8 cellular contexts compared by ENCODE assay signal in the genomic region with DNA sequence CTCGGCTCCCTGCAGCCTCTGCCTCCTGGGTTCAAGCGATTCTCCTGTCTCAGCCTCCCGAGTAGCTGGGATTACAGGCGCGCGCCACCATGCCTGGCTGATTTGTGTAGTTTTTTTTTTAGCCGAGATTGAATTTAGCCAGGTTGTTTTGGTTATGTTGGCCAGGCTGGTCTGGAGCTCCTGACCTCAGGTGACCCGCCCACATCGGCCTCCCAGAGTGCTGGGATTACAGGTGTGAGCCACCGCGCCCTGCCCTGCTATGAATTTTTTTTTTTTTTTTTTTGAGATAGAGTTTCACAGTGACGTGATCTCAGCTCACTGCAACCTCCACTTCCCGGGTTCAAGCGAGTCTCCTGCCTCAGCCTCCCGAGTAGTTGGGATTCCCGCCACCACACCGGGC. TPM values are rescaled to one million over a fixed set of nuclear protein-coding genes. Genes with fewer than 3 reads are reported as not detected.
DNase-seq lines count a peak whose midpoint lies in the region; ATAC-seq and TF ChIP-seq lines count a peak whose summit lies in the region.
"Not testable (repeated sequence)": the region's sequence is repeated elsewhere in the genome, so short reads cannot be mapped to it uniquely, and the experiment has no call there.

No MANE protein-coding gene starts in this region.

- H3K27ac Mint-ChIP-seq in activated T-helper 17 cell treated with anti-CD3 and anti-CD28 coated beads, Interleukin-2, amount 50 U/mL, for 72 hours, result peak overlapping the region; percentile 81
- peak overlapping the region in 9 of 10 donors; percentile 97 to 100 (median 100) for H3K27ac Mint-ChIP-seq in naive thymus-derived CD8-positive, alpha-beta T cell
- H3K27ac Mint-ChIP-seq in stimulated activated naive CD8-positive, alpha-beta T cell treated with anti-CD3 and anti-CD28 coated beads, Interleukin-15, amount 100 ng/mL, for 72 hours, result peak overlapping the region; percentile 86 to 100

- H3K27me3 ChIP-seq in BE2C; dorsolateral prefrontal cortex; right cardiac atrium (ENCODE audit: control insufficient read depth, insufficient read depth): not testable (repeated sequence)

- WGBS in right cardiac atrium, result 88% methylated on average over 17 of the region's 17 CpGs

- peaks cover 100% of the 10 kb centered on the region for H3K36me3 Mint-ChIP-seq in activated T-helper 17 cell treated with anti-CD3 and anti-CD28 coated beads, Interleukin-2, amount 50 U/mL, for 72 hours (ENCODE audit: low read depth)
- H3K36me3 Mint-ChIP-seq in naive thymus-derived CD8-positive, alpha-beta T cell, result peaks cover 8 to 27% (median 13%) of the 10 kb centered on the region in 3 donors

- intact Hi-C loops in dorsolateral prefrontal cortex (cut with DNase I), result loop anchor here (5.0 to 10.0 kb wide), 2 partner anchors 292 to 294 kb away; a partner anchor contains a TSS
- intact Hi-C loops in right cardiac atrium (cut with DNase I), result not testable (repeated sequence)

- ATAC-seq in activated T-helper 17 cell treated with anti-CD3 and anti-CD28 coated beads, Interleukin-2, amount 50 U/mL, for 72 hours (replicated peaks); right cardiac atrium; naive thymus-derived CD8-positive, alpha-beta T cell; stimulated activated naive CD8-positive, alpha-beta T cell treated with anti-CD3 and anti-CD28 coated beads, Interleukin-15, amount 100 ng/mL, for 72 hours: not testable (repeated sequence)

- POLR2A ChIA-PET in HEK293 (lab: Yijun Ruan, JAX), result interaction anchor here (0.6 to 1.5 kb wide), 4 partner anchors 13 to 85 kb away, joined by 3 to 7 read pairs (median 4); no protein-coding TSS in a partner anchor
- POLR2A ChIA-PET in naive thymus-derived CD8-positive, alpha-beta T cell (lab: Charles Lee), result interaction anchor here (0.7 kb wide), 2 partner anchors 8 to 204 kb away, joined by 6 read pairs; no protein-coding TSS in a partner anchor

- H3K4me3 Mint-ChIP-seq in activated T-helper 17 cell treated with anti-CD3 and anti-CD28 coated beads, Interleukin-2, amount 50 U/mL, for 72 hours, result peak overlapping the region; percentile 94
- peak overlapping the region; percentile 74 to 100 (median 98) for H3K4me3 Mint-ChIP-seq in naive thymus-derived CD8-positive, alpha-beta T cell
- H3K4me3 Mint-ChIP-seq in stimulated activated naive CD8-positive, alpha-beta T cell treated with anti-CD3 and anti-CD28 coated beads, Interleukin-15, amount 100 ng/mL, for 72 hours, result peak overlapping the region; percentile 96 to 100

- peaks cover 19% of the 10 kb centered on the region for H3K4me1 Mint-ChIP-seq in activated T-helper 17 cell treated with anti-CD3 and anti-CD28 coated beads, Interleukin-2, amount 50 U/mL, for 72 hours
- peaks cover 25 to 43% (median 39%) of the 10 kb centered on the region in 4 donors for H3K4me1 Mint-ChIP-seq in naive thymus-derived CD8-positive, alpha-beta T cell
- H3K4me1 Mint-ChIP-seq in stimulated activated naive CD8-positive, alpha-beta T cell treated with anti-CD3 and anti-CD28 coated beads, Interleukin-15, amount 100 ng/mL, for 72 hours, result peaks cover 34% of the 10 kb centered on the region

- H3K9me3 Mint-ChIP-seq in activated T-helper 17 cell treated with anti-CD3 and anti-CD28 coated beads, Interleukin-2, amount 50 U/mL, for 72 hours; naive thymus-derived CD8-positive, alpha-beta T cell; stimulated activated naive CD8-positive, alpha-beta T cell treated with anti-CD3 and anti-CD28 coated beads, Interleukin-15, amount 100 ng/mL, for 72 hours: not testable (repeated sequence)

- not testable (repeated sequence) for DNase-seq in BE2C; dorsolateral prefrontal cortex; naive thymus-derived CD8-positive, alpha-beta T cell; stimulated activated naive CD8-positive, alpha-beta T cell treated with anti-CD3 and anti-CD28 coated beads, Interleukin-15, amount 100 ng/mL, for 72 hours
- peak; percentile 48 for DNase-seq in RKO (ENCODE audit: low spot score)
- peak in 1 of 3 donors; percentile 53 for DNase-seq in right cardiac atrium

- not testable (repeated sequence) for H3K27me3 Mint-ChIP-seq in activated T-helper 17 cell treated with anti-CD3 and anti-CD28 coated beads, Interleukin-2, amount 50 U/mL, for 72 hours; naive thymus-derived CD8-positive, alpha-beta T cell; stimulated activated naive CD8-positive, alpha-beta T cell treated with anti-CD3 and anti-CD28 coated beads, Interleukin-15, amount 100 ng/mL, for 72 hours

- not testable (repeated sequence) for H3K9me3 ChIP-seq in BE2C; HEK293 (ENCODE audit: control insufficient read depth, insufficient read depth, low read depth, low read length); right cardiac atrium (ENCODE audit: control insufficient read depth, low read length)

- CTCF ChIA-PET in HEK293 (lab: Yijun Ruan, JAX), result not testable (repeated sequence)

- H3K27ac ChIP-seq in HEK293 (ENCODE audit: extremely low read depth, low read depth, low read length) (peak overlapping the region; percentile 92; the same call in 1 of the 2 replicates), dorsolateral prefrontal cortex (peak overlapping the region in 4 of 59 donors; percentile 32 to 99 (median 97))
- H3K27ac ChIP-seq in right cardiac atrium (ENCODE audit: low read length), result not testable (repeated sequence)

- not testable (repeated sequence) for TF ChIP-seq CTCF in BE2C (IDR thresholded peaks at IDR 0.05; ENCODE audit: low read depth, low read length); HEK293 (tag by site-specific recombination; IDR thresholded peaks at IDR 0.05); dorsolateral prefrontal cortex (IDR thresholded peaks at IDR 0.05 in 54 of 56, conservative IDR thresholded peaks at IDR 0.05 in 2 of 56; ENCODE audit: low read depth in 1 of 56, partially characterized antibody in 56 of 56)

- H3K4me3 ChIP-seq in BE2C (ENCODE audit: low read depth, low read length) (peak overlapping the region; percentile 91), HEK293 (ENCODE audit: low read depth, low read length) (peak overlapping the region; percentile 94), dorsolateral prefrontal cortex (peak overlapping the region in 50 of 59 donors; percentile 69 to 100 (median 97)), right cardiac atrium (ENCODE audit: low read length) (peak overlapping the region; percentile 97)

- peaks cover 16% of the 10 kb centered on the region for H3K36me3 ChIP-seq in BE2C
- peaks cover 37 to 38% of the 10 kb centered on the region in 2 experiments for H3K36me3 ChIP-seq in HEK293 (ENCODE audit: control insufficient read depth in 2 of 2, insufficient read depth in 1 of 2, low read length in 2 of 2)

- not testable (repeated sequence) for H3K4me1 ChIP-seq in BE2C; HEK293 (ENCODE audit: control insufficient read depth, insufficient read depth, low read length); right cardiac atrium (ENCODE audit: control insufficient read depth, insufficient read depth, low read length)

TF ChIP-seq in HEK293, 187 proteins besides CTCF, POLR2A, EP300 and RAD21 (continues in another document):
- TF ChIP-seq, protein P1, sequence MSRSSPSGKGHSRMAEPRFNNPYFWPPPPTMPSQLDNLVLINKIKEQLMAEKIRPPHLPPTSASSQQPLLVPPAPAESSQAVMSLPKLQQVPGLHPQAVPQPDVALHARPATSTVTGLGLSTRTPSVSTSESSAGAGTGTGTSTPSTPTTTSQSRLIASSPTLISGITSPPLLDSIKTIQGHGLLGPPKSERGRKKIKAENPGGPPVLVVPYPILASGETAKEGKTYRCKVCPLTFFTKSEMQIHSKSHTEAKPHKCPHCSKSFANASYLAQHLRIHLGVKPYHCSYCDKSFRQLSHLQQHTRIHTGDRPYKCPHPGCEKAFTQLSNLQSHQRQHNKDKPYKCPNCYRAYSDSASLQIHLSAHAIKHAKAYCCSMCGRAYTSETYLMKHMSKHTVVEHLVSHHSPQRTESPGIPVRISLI (tag by site-specific recombination; IDR thresholded peaks at IDR 0.05), result peak; percentile 88

RNA-seq across cellular contexts. Expression of a gene that starts 1.4 kb away (rescaled TPM):
- 5.5 TPM for polyA plus RNA-seq in BE2C (2012; ENCODE audit: insufficient read depth, insufficient read length, low read depth)
- 10 to 100 TPM; 31.4 to 39.9 TPM for total RNA-seq in activated T-helper 17 cell treated with anti-CD3 and anti-CD28 coated beads, Interleukin-2, amount 50 U/mL, for 72 hours
- total RNA-seq in dorsolateral prefrontal cortex (1 to 10 TPM; 2.5 to 7.8 (median 5.4) TPM), right cardiac atrium (1 to 10 TPM; 2.6 to 3.5 (median 2.8) TPM)
- 1.4 TPM for polyA plus RNA-seq in right cardiac atrium
- 1 to 10 TPM; 7.0 to 8.6 TPM for total RNA-seq in naive thymus-derived CD8-positive, alpha-beta T cell
- polyA plus RNA-seq in naive thymus-derived CD8-positive, alpha-beta T cell, result 1 to 10 TPM; 1.3 to 2.1 (median 2.0) TPM

RNA-seq across cellular contexts. Expression of a gene that starts 2.4 kb away (rescaled TPM):
- polyA plus RNA-seq in BE2C (2012; ENCODE audit: insufficient read depth, insufficient read length, low read depth), result 79.8 TPM
- total RNA-seq in activated T-helper 17 cell treated with anti-CD3 and anti-CD28 coated beads, Interleukin-2, amount 50 U/mL, for 72 hours, result 100 to 1,000 TPM; 111 to 123 TPM
- total RNA-seq in dorsolateral prefrontal cortex, result 10 to 100 TPM; 44.5 to 83.7 (median 68.8) TPM
- total RNA-seq in right cardiac atrium, result 10 to 100 TPM; 80.2 to 89.1 (median 82.9) TPM
- polyA plus RNA-seq in right cardiac atrium, result 36.0 TPM
- total RNA-seq in naive thymus-derived CD8-positive, alpha-beta T cell, result 100 to 1,000 TPM; 101 to 102 TPM
- 100 to 1,000 TPM; 109 to 120 (median 119) TPM for polyA plus RNA-seq in naive thymus-derived CD8-positive, alpha-beta T cell

RNA-seq across cellular contexts. Expression of a gene that starts 56.3 kb away (rescaled TPM):
- 1.7 TPM for polyA plus RNA-seq in BE2C (2012; ENCODE audit: insufficient read depth, insufficient read length, low read depth)
- total RNA-seq in activated T-helper 17 cell treated with anti-CD3 and anti-CD28 coated beads, Interleukin-2, amount 50 U/mL, for 72 hours, result 1 to 10 TPM; 6.2 to 9.2 TPM
- 10 to 100 TPM; 18.9 to 64.2 (median 34.3) TPM for total RNA-seq in dorsolateral prefrontal cortex
- total RNA-seq in right cardiac atrium, result 10 to 100 TPM in 2 of 4 donors, 1 to 10 TPM in 2; 8.7 to 13.6 (median 10.5) TPM
- polyA plus RNA-seq in right cardiac atrium, result 6.7 TPM
- total RNA-seq in naive thymus-derived CD8-positive, alpha-beta T cell, result 10 to 100 TPM; 15.8 to 16.2 TPM
- polyA plus RNA-seq in naive thymus-derived CD8-positive, alpha-beta T cell, result 1 to 10 TPM; 1.9 to 2.9 (median 2.7) TPM
